ENCODE assay signal across 20 cellular contexts in genomic region chr12:106089935-106090334, GRCh38. TPM values are rescaled to one million over a fixed set of nuclear protein-coding genes. Genes with fewer than 3 reads are reported as not detected.
DNase-seq lines count a peak whose midpoint lies in the region; ATAC-seq and TF ChIP-seq lines count a peak whose summit lies in the region.
"Had no signal": no experiment of that assay in that cellular context is flagged by ENCODE, and none has a peak within 500 bp of the region (broad histone marks: within the 10 kb centered on the region; RNA-seq: fewer than 3 reads in every experiment).

No MANE protein-coding gene starts in this region.

- TF ChIP-seq CTCF in chondrocyte (IDR thresholded peaks at IDR 0.05) (no peak), gastrocnemius medialis (IDR thresholded peaks at IDR 0.05 in 4 of 5, conservative IDR thresholded peaks at IDR 0.05 in 1 of 5) (no peak), uterus (IDR thresholded peaks at IDR 0.05) (no peak)

- peak overlapping the region; percentile 96 for H3K27ac Mint-ChIP-seq in chondrocyte (ENCODE audit: unreplicated experiment)
- H3K27ac Mint-ChIP-seq: activated B cell treated with CpG ODN at 0.5 μM for 24 hours, GM23338, IgD-negative memory B cell, natural killer cell had no signal

- peak; percentile 42 for ATAC-seq in left ventricle myocardium superior
- ATAC-seq in gastrocnemius medialis = peak; percentile 28 to 34
- ATAC-seq: GM23338, natural killer cell had no signal

- H3K27me3 ChIP-seq in gastrocnemius medialis (no peaks in the 10 kb centered on the region), uterus (no peaks in the 10 kb centered on the region)

- TF ChIP-seq POLR2A in gastrocnemius medialis (IDR thresholded peaks at IDR 0.05) (no peak), uterus (IDR thresholded peaks at IDR 0.05) (no peak)

- intact Hi-C loops in left ventricle myocardium superior (cut with micrococcal nuclease) = no loop called here
- intact Hi-C loops in gastrocnemius medialis (cut with DNase I; ENCODE audit: low total_unique reads) = loop anchor here (5.0 kb wide), 1 partner anchor 47 kb away; the partner anchor contains the start of gene NUAK1
- intact Hi-C loops in uterus (cut with DNase I; ENCODE audit: low total_unique reads) = no loop called here

- DNase-seq in chondrocyte (ENCODE audit: low spot score) (no peak), left ventricle myocardium superior (no peak), gastrocnemius medialis (peak; percentile 35 to 54), uterus (no peak), DMS 273 treated with DMSO at 0.1 percent for 48 hours (lab: John Stamatoyannopoulos, UW) (no peak), hypothalamus (lab: John Stamatoyannopoulos, UW) (no peak), NCI-H1436 (lab: John Stamatoyannopoulos, UW) (no peak)
- DNase-seq: activated B cell treated with CpG ODN at 0.5 μM for 24 hours; AML-193; Calu3; mammary epithelial cell; natural killer cell; NCI-H2029 treated with DMSO at 0.1 percent for 48 hours; NCI-H526 treated with DMSO at 0.1 percent for 48 hours; SIG-M5; stimulated activated naive CD4-positive, alpha-beta T cell treated with Interleukin-2 at 50 U/mL for 16 hours had no signal

- in situ Hi-C loops in gastrocnemius medialis (cut with MboI; ENCODE audit: low sequenced_read_pairs in 4 of 4) = no loop called here

- H3K4me1 ChIP-seq in gastrocnemius medialis (peaks cover 32 to 42% of the 10 kb centered on the region in 2 donors), uterus (peaks cover 32 to 35% of the 10 kb centered on the region in 2 donors)

- H3K4me3 ChIP-seq in gastrocnemius medialis (no peak overlapping the region), uterus (no peak overlapping the region)
- H3K4me3 ChIP-seq: GM23338 had no signal

- H3K36me3 Mint-ChIP-seq in chondrocyte (ENCODE audit: low read depth) = peaks cover 48% of the 10 kb centered on the region
- H3K36me3 Mint-ChIP-seq: IgD-negative memory B cell, natural killer cell had no signal

- H3K9me3 Mint-ChIP-seq in chondrocyte (ENCODE audit: low read depth) = no peaks in the 10 kb centered on the region
- H3K9me3 Mint-ChIP-seq: activated B cell treated with CpG ODN at 0.5 μM for 24 hours, GM23338, IgD-negative memory B cell, natural killer cell had no signal

- H3K4me3 Mint-ChIP-seq in chondrocyte (ENCODE audit: unreplicated experiment) = peak overlapping the region; percentile 19
- H3K4me3 Mint-ChIP-seq: activated B cell treated with CpG ODN at 0.5 μM for 24 hours, GM23338, natural killer cell had no signal

- H3K4me1 Mint-ChIP-seq in chondrocyte (ENCODE audit: low read depth) = peaks cover 90% of the 10 kb centered on the region
- H3K4me1 Mint-ChIP-seq: activated B cell treated with CpG ODN at 0.5 μM for 24 hours, natural killer cell had no signal

- H3K36me3 ChIP-seq in gastrocnemius medialis (no peaks in the 10 kb centered on the region), uterus (no peaks in the 10 kb centered on the region)

- H3K27me3 Mint-ChIP-seq in chondrocyte (ENCODE audit: low read depth) = no peaks in the 10 kb centered on the region

- H3K9me3 ChIP-seq in gastrocnemius medialis = no peaks in the 10 kb centered on the region
- no peaks in the 10 kb centered on the region for H3K9me3 ChIP-seq in uterus

- H3K27ac ChIP-seq in gastrocnemius medialis (peak overlapping the region; percentile 79 to 87 (median 85)), uterus (peak overlapping the region; percentile 88 to 96)

RNA-seq across cellular contexts. Expression of gene NUAK1, which starts 48.8 kb away (rescaled TPM):
- total RNA-seq in chondrocyte (78.1 to 81.4 TPM (median 78.5 TPM) in 3 replicates), left ventricle myocardium superior (38.8 TPM), gastrocnemius medialis (10 to 100 TPM; 18.9 to 34.5 (median 29.1) TPM), uterus (10 to 100 TPM in 3 of 4 donors, 1 to 10 TPM in 1; 9.4 to 56.8 (median 26.8) TPM)
- total RNA-seq: activated B cell treated with CpG ODN at 0.5 μM for 24 hours; activated CD8-positive, alpha-beta memory T cell treated with anti-CD3 and anti-CD28 coated beads for 36 hours; T-helper 2 cell treated with Interferon-gamma antibody and Interleukin-4, amounts not matched to agents 100 ng/mL and 5 ng/mL, for 36 hours had no signal

Comparison
In these comparisons a context has a peak if more than half of its experiments do, and no peak if none do; other contexts are left out.
1. DNase-seq: peak in gastrocnemius medialis (2 of 2); none in chondrocyte (single experiment), left ventricle myocardium superior (single experiment), uterus (0 of 2), DMS 273 treated with DMSO at 0.1 percent for 48 hours (single experiment), hypothalamus (0 of 51) and NCI-H1436 (single experiment).